11 cellular contexts compared by ENCODE assay signal in the genomic region with DNA sequence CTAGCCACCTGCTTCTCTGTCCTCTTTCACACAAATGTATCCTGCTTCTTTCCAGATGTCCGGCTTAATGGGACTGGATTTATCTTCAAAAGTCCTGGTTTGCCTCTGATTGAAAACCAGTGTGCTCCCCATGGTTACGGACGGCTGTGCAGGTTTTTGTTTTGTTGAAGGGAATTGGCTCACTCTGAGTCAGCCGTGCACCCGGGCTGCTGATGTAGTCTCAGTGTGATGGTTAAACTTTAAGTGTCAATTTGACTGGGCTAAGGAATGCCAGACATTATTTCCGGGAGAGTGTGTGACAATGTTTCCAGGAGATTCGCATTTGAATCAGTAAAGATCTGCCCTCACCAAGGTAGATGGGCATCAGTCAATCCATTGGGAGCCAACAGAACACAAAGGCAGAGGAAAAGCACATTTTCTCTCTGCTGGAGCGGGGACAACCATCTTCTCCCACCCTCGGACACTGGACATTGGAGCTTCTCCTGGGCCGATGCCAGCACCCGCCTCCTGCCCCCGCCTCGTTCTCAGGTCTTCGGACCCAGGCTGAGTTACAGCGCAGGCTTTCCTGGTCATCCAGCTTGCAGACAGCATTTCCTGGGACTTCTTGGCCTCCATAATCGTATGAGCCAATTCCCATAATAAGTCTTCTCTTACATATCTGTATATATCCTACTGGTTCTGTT.
DNase-seq lines count a peak whose midpoint lies in the region; ATAC-seq and TF ChIP-seq lines count a peak whose summit lies in the region.
"Had no signal": no experiment of that assay in that cellular context is flagged by ENCODE, and none has a peak within 500 bp of the region (broad histone marks: within the 10 kb centered on the region; RNA-seq: fewer than 3 reads in every experiment).

No MANE protein-coding gene starts in this region.

- H3K36me3 Mint-ChIP-seq in MCF 10A (ENCODE audit: insufficient read depth, unreplicated experiment) = peaks cover 3% of the 10 kb centered on the region

- H3K27ac ChIP-seq in breast epithelium (peak overlapping the region; percentile 83 to 96), aorta (ENCODE audit: low read depth in 1 of 2, low read length in 2 of 2) (peak overlapping the region; percentile 91 to 99), mesendoderm (ENCODE audit: low read depth, low read length) (no peak overlapping the region)

- no peaks in the 10 kb centered on the region for H3K9me3 Mint-ChIP-seq in MCF 10A (ENCODE audit: unreplicated experiment)

- no peak overlapping the region for H3K4ac ChIP-seq in mesendoderm (ENCODE audit: low read depth, low read length)

- no peak overlapping the region for H3K4me3 Mint-ChIP-seq in MCF 10A (ENCODE audit: unreplicated experiment)

- no peak overlapping the region for H3K27ac Mint-ChIP-seq in MCF 10A (ENCODE audit: low read depth, unreplicated experiment)

- H3K18ac ChIP-seq in mesendoderm (ENCODE audit: low read length) = no peak overlapping the region

- H4K5ac ChIP-seq in mesendoderm (ENCODE audit: low read length) = no peak overlapping the region

- no peak overlapping the region for H2BK5ac ChIP-seq in mesendoderm (ENCODE audit: low read length)

- no peak for TF ChIP-seq POLR2A in breast epithelium (IDR thresholded peaks at IDR 0.05)

- DNase-seq in breast epithelium (ENCODE audit: low spot score in 2 of 2) (peak in 1 of 2 donors; percentile 31), MCF 10A (ENCODE audit: unreplicated experiment) (no peak), dermis blood vessel endothelial cell (peak; percentile 56), mesenteric fat pad (ENCODE audit: low spot score) (peak; percentile 72), aorta (peak; percentile 76 to 81), mesendoderm (no peak), pons (ENCODE audit: low spot score) (no peak)
- DNase-seq: NCI-H526 treated with DMSO at 0.1 percent for 48 hours; stimulated activated CD4-positive, alpha-beta T cell treated with anti-CD3 and anti-CD28 coated beads, Interleukin-15, amount 100 ng/mL, for 24 hours; testis had no signal

- no peaks in the 10 kb centered on the region for H3K27me3 ChIP-seq in breast epithelium
- no peaks in the 10 kb centered on the region for H3K27me3 ChIP-seq in aorta (ENCODE audit: control insufficient read depth in 1 of 2, insufficient read depth in 2 of 2, low read length in 1 of 2)
- no peaks in the 10 kb centered on the region for H3K27me3 ChIP-seq in mesendoderm (ENCODE audit: insufficient read depth, low read length, poor library complexity)
- H3K27me3 ChIP-seq: testis had no signal

- 43 to 51% methylated on average over 16 of the region's 16 CpGs for WGBS in aorta, 2 donors
- no CpG with 5 or more reads among the region's 16 CpGs for WGBS in mesendoderm (ENCODE audit: extremely low coverage, insufficient coverage, low lambda C conversion rate)

- POLR2A ChIA-PET in MCF 10A (lab: Yijun Ruan, JAX) = no interaction called here

- no peak overlapping the region for H2AK5ac ChIP-seq in mesendoderm (ENCODE audit: low read length)

- H3K4me3 ChIP-seq in breast epithelium = no peak overlapping the region
- H3K4me3 ChIP-seq in aorta (ENCODE audit: low read length in 2 of 2) = no peak overlapping the region
- no peak overlapping the region for H3K4me3 ChIP-seq in mesendoderm (ENCODE audit: low read length)
- H3K4me3 ChIP-seq: testis had no signal

- peaks cover 22% of the 10 kb centered on the region for H3K4me1 Mint-ChIP-seq in MCF 10A (ENCODE audit: insufficient read depth, unreplicated experiment)

- H4K8ac ChIP-seq in mesendoderm (ENCODE audit: low read depth, low read length) = no peak overlapping the region

- no peak overlapping the region for H3K4me2 ChIP-seq in mesendoderm (ENCODE audit: low read length)

- no peak overlapping the region for H3K9ac ChIP-seq in mesendoderm (ENCODE audit: low read length)

- no peaks in the 10 kb centered on the region for H3K79me1 ChIP-seq in mesendoderm (ENCODE audit: low read length)

- no peak overlapping the region for H3K56ac ChIP-seq in mesendoderm (ENCODE audit: low read length)

- H3K36me3 ChIP-seq in breast epithelium = no peaks in the 10 kb centered on the region
- H3K36me3 ChIP-seq in aorta (ENCODE audit: control insufficient read depth in 1 of 2, insufficient read depth in 2 of 2, low read length in 1 of 2) = no peaks in the 10 kb centered on the region
- no peaks in the 10 kb centered on the region for H3K36me3 ChIP-seq in mesendoderm (ENCODE audit: control insufficient read depth, insufficient read depth, low read length)

- no peak overlapping the region for H3K23ac ChIP-seq in mesendoderm (ENCODE audit: low read length)

- no peak overlapping the region for H2BK15ac ChIP-seq in mesendoderm (replicated peaks; ENCODE audit: low read depth)

- BruUV-seq in MCF 10A (replicated peaks; lab: Mats Ljungman, UMichigan) = no TSS peak

- no peaks in the 10 kb centered on the region for H3K79me2 ChIP-seq in mesendoderm (ENCODE audit: control insufficient read depth, insufficient read depth, low read length)

- TF ChIP-seq CTCF in breast epithelium (IDR thresholded peaks at IDR 0.05) = no peak
- no peak for TF ChIP-seq CTCF in MCF 10A (IDR thresholded peaks at IDR 0.05; ENCODE audit: unreplicated experiment)

- CTCF ChIA-PET in MCF 10A (lab: Yijun Ruan, JAX) = no interaction called here

- peaks cover 14% of the 10 kb centered on the region for H3K27me3 Mint-ChIP-seq in MCF 10A (ENCODE audit: insufficient read depth, unreplicated experiment)

- intact Hi-C loops in breast epithelium (cut with DNase I; ENCODE audit: low total_unique reads) (no loop called here), MCF 10A (cut with micrococcal nuclease) (loop anchor here (10.0 kb wide), 1 partner anchor 53 kb away; no protein-coding TSS in a partner anchor), aorta (cut with DNase I) (loop anchor here in 1 of 2 donors (2.0 to 10.0 kb wide), 7 partner anchors 21 to 289 kb away; partner anchors contain the start of gene TNRC6C)

- H3K9me3 ChIP-seq in breast epithelium (peaks cover 0 to under 1% of the 10 kb centered on the region in 2 donors), aorta (ENCODE audit: control insufficient read depth, low read length) (no peaks in the 10 kb centered on the region)
- H3K9me3 ChIP-seq: testis had no signal

- no peak overlapping the region for H2BK120ac ChIP-seq in mesendoderm (ENCODE audit: low read depth, low read length)

- H3K4me1 ChIP-seq in breast epithelium = peaks cover 0 to 15% of the 10 kb centered on the region in 2 donors
- no peaks in the 10 kb centered on the region for H3K4me1 ChIP-seq in aorta (ENCODE audit: control insufficient read depth in 1 of 2, insufficient read depth in 2 of 2, low read length in 2 of 2)
- H3K4me1 ChIP-seq in mesendoderm (ENCODE audit: control insufficient read depth, low read depth, low read length) = peaks cover 5% of the 10 kb centered on the region

- peak; percentile 31 for ATAC-seq in aorta (ENCODE audit: low FRiP score)
- no peak for ATAC-seq in HG03354 (IDR thresholded peaks at IDR 0.05; ENCODE audit: poor library complexity, severe bottlenecking, unreplicated experiment)

Comparison
In these comparisons a context has a peak if more than half of its experiments do, and no peak if none do; other contexts are left out.
1. DNase-seq: peak in dermis blood vessel endothelial cell (single experiment), mesenteric fat pad (single experiment) and aorta (2 of 2); none in MCF 10A (single experiment), mesendoderm (single experiment) and pons (single experiment).